In genomic region chr20:49216991-49217578, GRCh38 we compare ENCODE assay signal across 1 cellular context.
TF ChIP-seq lines count a peak whose summit lies in the region.

No MANE protein-coding gene starts in this region.

TF ChIP-seq in HepG2, 621 proteins besides CTCF, POLR2A, EP300 and RAD21 (continued from another document and continues in another):
- peak; percentile 34; the same call in 1 of the 2 replicates for TF ChIP-seq ZBTB4 (CRISPR knock-in tag; IDR thresholded peaks at IDR 0.05; ENCODE audit: borderline replicate concordance)
- TF ChIP-seq IKZF5 (CRISPR knock-in tag; IDR thresholded peaks at IDR 0.05), result peak; percentile 82
- TF ChIP-seq YY1 (IDR thresholded peaks at IDR 0.05; ENCODE audit: insufficient read depth, insufficient replicate concordance, low read depth, low read length), result peak; percentile 61
- TF ChIP-seq CREBL2 (CRISPR knock-in tag; IDR thresholded peaks at IDR 0.05; ENCODE audit: borderline replicate concordance), result no peak
- peak; percentile 99 for TF ChIP-seq ZNF691 (CRISPR knock-in tag; IDR thresholded peaks at IDR 0.05; ENCODE audit: borderline replicate concordance, low read depth)
- no peak for TF ChIP-seq ZBTB46 (CRISPR knock-in tag; IDR thresholded peaks at IDR 0.05; ENCODE audit: borderline replicate concordance)
- no peak for TF ChIP-seq AGO2 (optimal IDR thresholded peaks at IDR 0.05; ENCODE audit: low read depth, low read length)
- no peak for TF ChIP-seq TCF7L2 (IDR thresholded peaks at IDR 0.05; ENCODE audit: low read depth, low read length)
- TF ChIP-seq BCL3 (CRISPR knock-in tag; IDR thresholded peaks at IDR 0.05), result no peak
- no peak for TF ChIP-seq SKI (IDR thresholded peaks at IDR 0.05; ENCODE audit: partially characterized antibody)
- TF ChIP-seq MYC (CRISPR knock-in tag; IDR thresholded peaks at IDR 0.05; ENCODE audit: borderline replicate concordance), result peak; percentile 44; the same call in 1 of the 2 replicates
- no peak for TF ChIP-seq NFIC (IDR thresholded peaks at IDR 0.05; ENCODE audit: low read length)
- no peak for TF ChIP-seq ZNF326 (CRISPR knock-in tag; IDR thresholded peaks at IDR 0.05; ENCODE audit: borderline replicate concordance)
- TF ChIP-seq ZNF253 (CRISPR knock-in tag; IDR thresholded peaks at IDR 0.05; ENCODE audit: borderline replicate concordance), result no peak
- TF ChIP-seq ZNF292 (CRISPR knock-in tag; IDR thresholded peaks at IDR 0.05; ENCODE audit: borderline replicate concordance, low read depth), result no peak
- no peak for TF ChIP-seq NR3C1 (CRISPR knock-in tag; IDR thresholded peaks at IDR 0.05)
- TF ChIP-seq ZNF335 (CRISPR knock-in tag; IDR thresholded peaks at IDR 0.05), result peak; percentile 67; the same call in 1 of the 2 replicates
- TF ChIP-seq NKX3-1 (CRISPR knock-in tag; IDR thresholded peaks at IDR 0.05), result no peak
- no peak for TF ChIP-seq ZHX2 (IDR thresholded peaks at IDR 0.05; ENCODE audit: low read depth)
- TF ChIP-seq ZHX2 (CRISPR knock-in tag; IDR thresholded peaks at IDR 0.05; ENCODE audit: borderline replicate concordance), result no peak
- TF ChIP-seq ZZZ3 (CRISPR knock-in tag; IDR thresholded peaks at IDR 0.05; ENCODE audit: borderline replicate concordance), result no peak
- TF ChIP-seq ZBTB44 (CRISPR knock-in tag; IDR thresholded peaks at IDR 0.05), result no peak
- peak; percentile 73; the same call in 1 of the 2 replicates for TF ChIP-seq YEATS2 (CRISPR knock-in tag; IDR thresholded peaks at IDR 0.05; ENCODE audit: borderline replicate concordance)
- TF ChIP-seq USF2 (IDR thresholded peaks at IDR 0.05; ENCODE audit: low read depth, low read length), result no peak
- no peak for TF ChIP-seq USF2 (CRISPR knock-in tag; IDR thresholded peaks at IDR 0.05; ENCODE audit: borderline replicate concordance)
- TF ChIP-seq MLLT10 (CRISPR knock-in tag; IDR thresholded peaks at IDR 0.05), result no peak
- peak; percentile 17; the same call in 1 of the 2 replicates for TF ChIP-seq CREM (IDR thresholded peaks at IDR 0.05)
- TF ChIP-seq CREM (CRISPR knock-in tag; IDR thresholded peaks at IDR 0.05), result no peak
- no peak for TF ChIP-seq CERS6 (CRISPR knock-in tag; IDR thresholded peaks at IDR 0.05)
- TF ChIP-seq STAT6 (CRISPR knock-in tag; IDR thresholded peaks at IDR 0.05; ENCODE audit: borderline replicate concordance), result 0 out of 2 replicates have a peak, but pooled peaks have one; percentile 33
- no peak for TF ChIP-seq ZNF550 (CRISPR knock-in tag; IDR thresholded peaks at IDR 0.05; ENCODE audit: borderline replicate concordance)
- no peak for TF ChIP-seq NR1H2 (CRISPR knock-in tag; IDR thresholded peaks at IDR 0.05; ENCODE audit: borderline replicate concordance, low read depth)
- TF ChIP-seq NCOR1 (IDR thresholded peaks at IDR 0.05; ENCODE audit: borderline replicate concordance, low read length), result no peak
